Comparison of ENCODE assay signal across 9 cellular contexts in the genomic region with DNA sequence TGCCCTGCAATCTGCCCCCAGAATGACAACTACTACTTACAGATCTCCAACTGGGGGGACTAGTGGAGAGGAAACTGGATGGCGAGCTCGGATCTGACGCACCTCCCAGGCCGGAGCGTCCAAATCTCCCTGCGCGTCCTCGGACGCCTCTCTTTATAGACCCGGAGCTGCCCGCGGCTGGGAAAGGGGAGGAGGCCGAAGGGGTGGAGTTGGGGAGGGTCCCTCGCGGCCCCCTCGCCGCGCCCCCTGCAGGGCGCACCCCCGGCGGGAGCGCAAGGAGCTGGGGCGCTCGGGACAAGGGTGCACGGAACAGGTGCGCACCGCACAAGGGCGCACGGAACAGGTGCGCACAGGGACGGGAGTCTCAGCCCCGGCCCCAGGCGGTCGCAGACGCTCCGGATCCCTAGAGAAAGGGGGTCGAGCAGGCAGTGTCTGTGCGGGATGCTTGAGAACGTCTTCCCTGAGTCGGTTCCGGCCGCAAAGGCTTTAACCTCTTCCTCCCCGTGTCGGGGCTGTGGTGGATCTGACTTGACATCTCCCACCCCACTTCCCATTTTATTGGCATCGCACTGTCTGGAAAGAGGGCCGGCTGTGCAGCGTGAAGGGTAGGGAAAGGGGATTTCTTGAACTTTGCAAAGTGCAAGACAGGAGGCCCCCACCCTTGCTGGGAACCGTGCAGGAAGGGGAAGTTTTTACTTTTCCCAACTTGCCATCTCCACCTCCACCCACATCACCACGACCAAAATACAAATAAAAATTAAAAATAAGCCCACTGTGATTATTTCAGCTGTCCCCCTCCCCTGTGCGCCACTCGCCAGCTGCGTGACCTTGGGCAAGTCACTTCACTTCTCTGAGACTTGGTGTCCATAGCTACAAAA. TPM values are rescaled to one million over a fixed set of nuclear protein-coding genes. Genes with fewer than 3 reads are reported as not detected.
DNase-seq lines count a peak whose midpoint lies in the region; ATAC-seq and TF ChIP-seq lines count a peak whose summit lies in the region.
"Had no signal": no experiment of that assay in that cellular context is flagged by ENCODE, and none has a peak within 500 bp of the region (broad histone marks: within the 10 kb centered on the region; RNA-seq: fewer than 3 reads in every experiment).

A gene (minus strand): TSS at position 128 of the 878 bp plus-strand sequence. CDS start 18,776 bp downstream, outside the sequence.

- H3K9me3 ChIP-seq in mucosa of rectum (ENCODE audit: control insufficient read depth in 2 of 2, low read length in 2 of 2): no peaks in the 10 kb centered on the region
- no peaks in the 10 kb centered on the region for H3K9me3 ChIP-seq in aorta (ENCODE audit: control insufficient read depth, low read length)

- H3K27ac ChIP-seq in coronary artery (peak within 1 kb of the TSS; percentile 82 to 88), mucosa of rectum (ENCODE audit: low read depth in 2 of 2, low read length in 2 of 2) (peak within 1 kb of the TSS; percentile 52 to 72), aorta (ENCODE audit: low read depth in 1 of 2, low read length in 2 of 2) (peak within 1 kb of the TSS; percentile 96 to 97)
- H3K27ac ChIP-seq: VCaP had no signal

- peak within 1 kb of the TSS; percentile 76 for H3K4me3 ChIP-seq in coronary artery
- peak within 1 kb of the TSS; percentile 41 to 61 for H3K4me3 ChIP-seq in mucosa of rectum (ENCODE audit: low read length in 2 of 2)
- peak within 1 kb of the TSS; percentile 83 to 99 for H3K4me3 ChIP-seq in aorta (ENCODE audit: low read length in 2 of 2)

- WGBS in aorta, 2 donors: 1% methylated on average over 46 to 52 of the region's 52 CpGs

- no peak for TF ChIP-seq CTCF in coronary artery (IDR thresholded peaks at IDR 0.05)

- no peaks in the 10 kb centered on the region for H3K36me3 ChIP-seq in mucosa of rectum (ENCODE audit: control insufficient read depth in 2 of 2, insufficient read depth in 2 of 2, low read length in 2 of 2)
- no peaks in the 10 kb centered on the region for H3K36me3 ChIP-seq in aorta (ENCODE audit: control insufficient read depth in 1 of 2, insufficient read depth in 2 of 2, low read length in 1 of 2)

- peak within 1 kb of the TSS; percentile 1 to 3 for H3K9ac ChIP-seq in mucosa of rectum (ENCODE audit: low read depth in 1 of 2, low read length in 2 of 2)

- ATAC-seq in aorta (ENCODE audit: low FRiP score): peak; percentile 80
- ATAC-seq in HG03460 (IDR thresholded peaks at IDR 0.05; ENCODE audit: unreplicated experiment): no peak
- no peak for ATAC-seq in HG03457 (IDR thresholded peaks at IDR 0.05; ENCODE audit: unreplicated experiment)

- H3K27ac Mint-ChIP-seq in activated naive CD4-positive, alpha-beta T cell treated with anti-CD3 and anti-CD28 coated beads for 36 hours: no peak within 1 kb of the TSS

- H3K36me3 Mint-ChIP-seq in activated naive CD4-positive, alpha-beta T cell treated with anti-CD3 and anti-CD28 coated beads for 36 hours (ENCODE audit: low read depth): no peaks in the 10 kb centered on the region

- H3K4me1 Mint-ChIP-seq in activated naive CD4-positive, alpha-beta T cell treated with anti-CD3 and anti-CD28 coated beads for 36 hours (ENCODE audit: low read depth): peaks cover 6% of the 10 kb centered on the region

- H3K27me3 Mint-ChIP-seq in activated naive CD4-positive, alpha-beta T cell treated with anti-CD3 and anti-CD28 coated beads for 36 hours (ENCODE audit: low read depth): peaks cover 32% of the 10 kb centered on the region

- intact Hi-C loops in activated naive CD4-positive, alpha-beta T cell treated with anti-CD3 and anti-CD28 coated beads for 36 hours (cut with micrococcal nuclease): no loop called here
- intact Hi-C loops in aorta (cut with DNase I): loop anchor here in 1 of 2 donors (10.0 kb wide), 1 partner anchor 228 kb away; no protein-coding TSS in a partner anchor

- H3K4me3 Mint-ChIP-seq in activated naive CD4-positive, alpha-beta T cell treated with anti-CD3 and anti-CD28 coated beads for 36 hours: peak within 1 kb of the TSS; percentile 35

- H3K27me3 ChIP-seq in mucosa of rectum (ENCODE audit: control insufficient read depth in 2 of 2, insufficient read depth in 2 of 2, low read length in 2 of 2) (peaks cover 4 to 6% of the 10 kb centered on the region in 2 donors), aorta (ENCODE audit: control insufficient read depth in 1 of 2, insufficient read depth in 2 of 2, low read length in 1 of 2) (no peaks in the 10 kb centered on the region)

- no peaks in the 10 kb centered on the region for H3K9me3 Mint-ChIP-seq in activated naive CD4-positive, alpha-beta T cell treated with anti-CD3 and anti-CD28 coated beads for 36 hours

- CTCF ChIA-PET in activated naive CD4-positive, alpha-beta T cell treated with anti-CD3 and anti-CD28 coated beads for 36 hours (lab: Charles Lee): no interaction called here

- no peak for DNase-seq in activated naive CD4-positive, alpha-beta T cell treated with anti-CD3 and anti-CD28 coated beads for 36 hours
- DNase-seq in activated naive CD4-positive, alpha-beta T cell treated with Interleukin-2 at 50 U/mL for 16 hours: no peak
- DNase-seq in coronary artery (ENCODE audit: low spot score): no peak
- peak; percentile 67 to 90 for DNase-seq in aorta
- DNase-seq in HPDE6-E6E7 (ENCODE audit: extremely low spot score): no peak

- H3K4me1 ChIP-seq in mucosa of rectum (ENCODE audit: control insufficient read depth in 2 of 2, insufficient read depth in 2 of 2, low read length in 2 of 2) (no peaks in the 10 kb centered on the region), aorta (ENCODE audit: control insufficient read depth in 1 of 2, insufficient read depth in 2 of 2, low read length in 2 of 2) (no peaks in the 10 kb centered on the region)

RNA-seq across cellular contexts. Expression of the gene that starts here (rescaled TPM):
- total RNA-seq in activated naive CD4-positive, alpha-beta T cell treated with anti-CD3 and anti-CD28 coated beads for 36 hours: not detected
- total RNA-seq in aorta: 1,000 to 10,000 TPM; 1,606 to 2,053 TPM
- 100 to 1,000 TPM; 631 to 732 TPM for polyA plus RNA-seq in aorta

Comparison
In these comparisons a context has a peak if more than half of its experiments do, and no peak if none do; other contexts are left out.
1. RNA of the gene that starts here (total RNA-seq): 1,606 to 2,053 TPM in aorta; not detected in activated naive CD4-positive, alpha-beta T cell treated with anti-CD3 and anti-CD28 coated beads for 36 hours; every median in the first group is over 1,000 times any median in the second.
2. DNase-seq: peak in aorta (2 of 2); none in activated naive CD4-positive, alpha-beta T cell treated with anti-CD3 and anti-CD28 coated beads for 36 hours (single experiment), activated naive CD4-positive, alpha-beta T cell treated with Interleukin-2 at 50 U/mL for 16 hours (single experiment), coronary artery (single experiment) and HPDE6-E6E7 (single experiment).
3. Peak in every context shown above with its lines, with median percentiles within 50 percentile points of each other: H3K27ac ChIP-seq and H3K4me3 ChIP-seq.